In the genomic region with DNA sequence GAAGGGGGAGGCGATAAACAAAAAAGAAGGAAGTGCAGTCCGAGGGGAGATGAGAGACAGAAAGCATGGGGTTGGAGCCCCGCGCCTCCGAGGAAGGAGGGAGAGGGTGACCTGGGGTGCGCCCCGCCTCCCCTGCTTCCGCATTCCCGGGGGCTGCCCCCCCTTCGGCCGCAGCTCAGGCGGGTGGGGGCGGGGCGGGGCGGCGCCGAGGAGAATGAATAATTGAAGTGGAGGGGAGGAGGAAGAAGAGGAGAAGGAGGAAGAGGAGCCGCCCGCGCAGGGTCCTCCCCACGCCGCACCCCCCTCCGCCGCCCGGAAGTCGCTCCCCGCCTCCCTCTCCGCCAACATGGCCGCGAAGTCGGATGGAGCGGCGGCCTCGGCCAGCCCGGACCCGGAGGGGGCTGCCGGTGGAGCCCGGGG, we compare ENCODE assay signal across 8 cellular contexts. TPM values are rescaled to one million over a fixed set of nuclear protein-coding genes. Genes with fewer than 3 reads are reported as not detected.
DNase-seq lines count a peak whose midpoint lies in the region; ATAC-seq and TF ChIP-seq lines count a peak whose summit lies in the region.

A gene with protein sequence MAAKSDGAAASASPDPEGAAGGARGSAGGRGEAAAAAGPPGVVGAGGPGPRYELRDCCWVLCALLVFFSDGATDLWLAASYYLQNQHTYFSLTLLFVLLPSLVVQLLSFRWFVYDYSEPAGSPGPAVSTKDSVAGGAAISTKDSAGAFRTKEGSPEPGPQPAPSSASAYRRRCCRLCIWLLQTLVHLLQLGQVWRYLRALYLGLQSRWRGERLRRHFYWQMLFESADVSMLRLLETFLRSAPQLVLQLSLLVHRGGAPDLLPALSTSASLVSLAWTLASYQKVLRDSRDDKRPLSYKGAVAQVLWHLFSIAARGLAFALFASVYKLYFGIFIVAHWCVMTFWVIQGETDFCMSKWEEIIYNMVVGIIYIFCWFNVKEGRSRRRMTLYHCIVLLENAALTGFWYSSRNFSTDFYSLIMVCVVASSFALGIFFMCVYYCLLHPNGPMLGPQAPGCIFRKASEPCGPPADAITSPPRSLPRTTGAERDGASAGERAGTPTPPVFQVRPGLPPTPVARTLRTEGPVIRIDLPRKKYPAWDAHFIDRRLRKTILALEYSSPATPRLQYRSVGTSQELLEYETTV (plus strand): TSS at position 322 of the 420 bp plus-strand sequence. CDS start 25 bp downstream, at position 347.

- peak; percentile 72 for DNase-seq in activated CD4-positive, alpha-beta T cell treated with anti-CD3 and anti-CD28 coated beads, Interleukin-2, amount 10 ng/mL, durations not matched to agents 24 days and 14 days
- no peak for DNase-seq in activated CD4-positive, alpha-beta T cell treated with anti-CD3 and anti-CD28 coated beads for 4 hours
- DNase-seq in NCI-H510A (lab: John Stamatoyannopoulos, UW) (peak; percentile 73), chondrocyte (ENCODE audit: low spot score) (no peak), retinal pigment epithelial cell (ENCODE audit: low read depth) (no peak), pons (ENCODE audit: low spot score) (no peak), foreskin keratinocyte (no peak), AG20443 (ENCODE audit: low spot score) (no peak)

- H3K4me3 ChIP-seq in retinal pigment epithelial cell (ENCODE audit: low read length): peak within 1 kb of the TSS; percentile 33

- no peak for ATAC-seq in foreskin keratinocyte

- peaks cover 6% of the 10 kb centered on the region for H3K4me1 Mint-ChIP-seq in activated CD4-positive, alpha-beta T cell treated with anti-CD3 and anti-CD28 coated beads, Interleukin-2, amount 10 ng/mL, durations not matched to agents 24 days and 14 days
- H3K4me1 Mint-ChIP-seq in chondrocyte (ENCODE audit: low read depth): peaks cover 14% of the 10 kb centered on the region

- H3K4me1 ChIP-seq in foreskin keratinocyte: no peaks in the 10 kb centered on the region

- H3K27me3 Mint-ChIP-seq in activated CD4-positive, alpha-beta T cell treated with anti-CD3 and anti-CD28 coated beads, Interleukin-2, amount 10 ng/mL, durations not matched to agents 24 days and 14 days: peaks cover 28% of the 10 kb centered on the region
- H3K27me3 Mint-ChIP-seq in chondrocyte (ENCODE audit: low read depth): peaks cover 71% of the 10 kb centered on the region

- no peaks in the 10 kb centered on the region for H3K36me3 Mint-ChIP-seq in activated CD4-positive, alpha-beta T cell treated with anti-CD3 and anti-CD28 coated beads, Interleukin-2, amount 10 ng/mL, durations not matched to agents 24 days and 14 days (ENCODE audit: low read depth)
- no peaks in the 10 kb centered on the region for H3K36me3 Mint-ChIP-seq in chondrocyte (ENCODE audit: low read depth)

- H3K27ac Mint-ChIP-seq in activated CD4-positive, alpha-beta T cell treated with anti-CD3 and anti-CD28 coated beads, Interleukin-2, amount 10 ng/mL, durations not matched to agents 24 days and 14 days: peak within 1 kb of the TSS; percentile 37
- no peak within 1 kb of the TSS for H3K27ac Mint-ChIP-seq in chondrocyte (ENCODE audit: unreplicated experiment)

- intact Hi-C loops in activated CD4-positive, alpha-beta T cell treated with anti-CD3 and anti-CD28 coated beads, Interleukin-2, amount 10 ng/mL, durations not matched to agents 24 days and 14 days (cut with micrococcal nuclease): loop anchor here (1.0 kb wide), 1 partner anchor 16 kb away; a partner anchor contains a TSS

- H3K4me3 Mint-ChIP-seq in activated CD4-positive, alpha-beta T cell treated with anti-CD3 and anti-CD28 coated beads, Interleukin-2, amount 10 ng/mL, durations not matched to agents 24 days and 14 days: peak within 1 kb of the TSS; percentile 82
- H3K4me3 Mint-ChIP-seq in chondrocyte (ENCODE audit: unreplicated experiment): peak within 1 kb of the TSS; percentile 83

- no peak within 1 kb of the TSS for H3K27ac ChIP-seq in foreskin keratinocyte

- TF ChIP-seq CTCF in chondrocyte (IDR thresholded peaks at IDR 0.05) (no peak), retinal pigment epithelial cell (conservative IDR thresholded peaks at IDR 0.05; ENCODE audit: low read depth, low read length) (no peak), foreskin keratinocyte (conservative IDR thresholded peaks at IDR 0.05) (no peak)

- no peaks in the 10 kb centered on the region for H3K9me3 Mint-ChIP-seq in activated CD4-positive, alpha-beta T cell treated with anti-CD3 and anti-CD28 coated beads, Interleukin-2, amount 10 ng/mL, durations not matched to agents 24 days and 14 days
- no peaks in the 10 kb centered on the region for H3K9me3 Mint-ChIP-seq in chondrocyte (ENCODE audit: low read depth)

- peaks cover 69% of the 10 kb centered on the region for H3K27me3 ChIP-seq in foreskin keratinocyte

RNA-seq across cellular contexts. Expression of the gene that starts here (rescaled TPM):
- not detected in 2 replicates for total RNA-seq in activated CD4-positive, alpha-beta T cell treated with anti-CD3 and anti-CD28 coated beads, Interleukin-2, amount 10 ng/mL, durations not matched to agents 24 days and 14 days
- 0.02 TPM in 1 of 3 replicates, not detected in the others for total RNA-seq in chondrocyte
- not detected in 2 replicates for total RNA-seq in foreskin keratinocyte
- polyA plus RNA-seq in foreskin keratinocyte: not detected in 2 replicates

Comparison
In these comparisons a context has a peak if more than half of its experiments do, and no peak if none do; other contexts are left out.
1. Peak in DNase-seq in activated CD4-positive, alpha-beta T cell treated with anti-CD3 and anti-CD28 coated beads, Interleukin-2, amount 10 ng/mL, durations not matched to agents 24 days and 14 days; RNA of the gene not detected or under 1 TPM.